28 cellular contexts compared by ENCODE assay signal in the genomic region with DNA sequence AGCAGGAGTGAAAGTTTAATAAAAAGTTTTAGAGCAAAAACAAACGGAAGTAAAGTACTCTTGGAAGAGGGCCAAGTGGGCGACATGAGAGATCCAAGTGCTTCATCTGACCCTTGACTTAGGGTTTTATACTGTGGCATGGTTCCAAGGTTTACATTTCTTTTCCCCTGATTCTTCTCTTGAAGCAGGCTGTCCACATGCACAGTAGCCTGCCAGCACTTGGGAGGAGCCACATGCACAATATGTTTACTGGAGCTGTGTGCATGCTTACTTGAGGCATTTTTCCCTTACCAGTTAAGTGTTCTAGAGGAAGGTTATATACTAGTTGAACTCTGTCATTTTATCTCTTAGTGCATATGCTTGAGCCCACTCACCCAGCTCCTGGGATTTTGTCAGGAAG.
A peak's percentile ranks its signal among the peaks of the same experiment; 100 is the strongest.
DNase-seq lines count a peak whose midpoint lies in the region; ATAC-seq and TF ChIP-seq lines count a peak whose summit lies in the region.
"Had no signal": no experiment of that assay in that cellular context is flagged by ENCODE, and none has a peak within 500 bp of the region (broad histone marks: within the 10 kb centered on the region; RNA-seq: fewer than 3 reads in every experiment).

No MANE protein-coding gene starts in this region.

- CTCF ChIA-PET in GM10248 (lab: Yijun Ruan, JAX), result no interaction called here

- ATAC-seq in upper lobe of right lung (peak; percentile 15), HG02623 (IDR thresholded peaks at IDR 0.05; ENCODE audit: unreplicated experiment) (no peak), GM18502 (IDR thresholded peaks at IDR 0.05; ENCODE audit: poor library complexity, unreplicated experiment) (no peak)

- H3K27ac ChIP-seq in upper lobe of right lung, result no peak overlapping the region
- H3K27ac ChIP-seq: 22Rv1; BLaER1 treated with 17β-estradiol and CSF1 and Interleukin-3, amounts not matched to agents 10 nM and 100 nM; HL-60; KMS-11; PC-9; RWPE1 had no signal

- no peak for TF ChIP-seq CTCF in upper lobe of right lung (IDR thresholded peaks at IDR 0.05)
- TF ChIP-seq CTCF in GM10248 (IDR thresholded peaks at IDR 0.05; ENCODE audit: control extremely low read depth, extremely low read depth, low read depth, missing control alignments), result no peak

- DNase-seq in NCI-H1105 treated with DMSO at 0.1 percent for 48 hours (lab: John Stamatoyannopoulos, UW) (peak; percentile 28), NCI-H1105 (lab: John Stamatoyannopoulos, UW) (no peak), adipocyte (ENCODE audit: low read depth) (peak; percentile 21), iris pigment epithelial cell (ENCODE audit: low read depth) (peak; percentile 47), upper lobe of right lung (no peak), GM10248 (ENCODE audit: extremely low spot score) (no peak)
- DNase-seq: ACHN; Caco-2; CD4-positive, alpha-beta memory T cell; DMS 273 treated with DMSO at 0.1 percent for 48 hours; DND-41; GOT3; HCEC 1CT; NCI-H1417 treated with DMSO at 0.1 percent for 48 hours; NCI-H187 treated with DMSO at 0.1 percent for 48 hours; NCI-H2107; NCI-H2227 treated with DMSO at 0.1 percent for 48 hours; NCI-H510A; PC-9; SIG-M5; SK-N-SH had no signal

- intact Hi-C loops in upper lobe of right lung (cut with DNase I), result no loop called here

- H3K9ac ChIP-seq in adipocyte (ENCODE audit: low read length), result no peak overlapping the region
- H3K9ac ChIP-seq: BLaER1 treated with 17β-estradiol and CSF1 and Interleukin-3, amounts not matched to agents 10 nM and 100 nM; KMS-11; SK-N-SH had no signal

- H3K9me3 ChIP-seq in adipocyte (ENCODE audit: control insufficient read depth, low read length) (peaks cover 7% of the 10 kb centered on the region), upper lobe of right lung (no peaks in the 10 kb centered on the region)
- H3K9me3 ChIP-seq: Caco-2, SK-N-SH had no signal

- H3K36me3 ChIP-seq in adipocyte (ENCODE audit: control insufficient read depth, insufficient read depth, low read length, severe bottlenecking), result no peaks in the 10 kb centered on the region
- H3K36me3 ChIP-seq in upper lobe of right lung, result no peaks in the 10 kb centered on the region
- H3K36me3 ChIP-seq: BLaER1 treated with 17β-estradiol and CSF1 and Interleukin-3, amounts not matched to agents 10 nM and 100 nM had no signal

- H3K4me3 ChIP-seq in adipocyte (ENCODE audit: low read length) (no peak overlapping the region), upper lobe of right lung (no peak overlapping the region)
- H3K4me3 ChIP-seq: BLaER1 treated with 17β-estradiol and CSF1 and Interleukin-3, amounts not matched to agents 10 nM and 100 nM; PC-9 had no signal

- POLR2A ChIA-PET in GM10248 (lab: Yijun Ruan, JAX), result no interaction called here

- H3K27me3 ChIP-seq in adipocyte (replicated peaks; ENCODE audit: control insufficient read depth, insufficient read depth, low read length) (no peaks in the 10 kb centered on the region), upper lobe of right lung (no peaks in the 10 kb centered on the region)
- H3K27me3 ChIP-seq: BLaER1 treated with 17β-estradiol and CSF1 and Interleukin-3, amounts not matched to agents 10 nM and 100 nM had no signal

- H3K4me1 ChIP-seq in adipocyte (ENCODE audit: control insufficient read depth, insufficient read depth, low read length) (peaks cover 11% of the 10 kb centered on the region), upper lobe of right lung (no peaks in the 10 kb centered on the region)
- H3K4me1 ChIP-seq: BLaER1 treated with 17β-estradiol and CSF1 and Interleukin-3, amounts not matched to agents 10 nM and 100 nM; Caco-2 had no signal

Comparison
In these comparisons a context has a peak if more than half of its experiments do, and no peak if none do; other contexts are left out.
1. DNase-seq: peak in NCI-H1105 treated with DMSO at 0.1 percent for 48 hours (single experiment), adipocyte (single experiment) and iris pigment epithelial cell (single experiment); none in NCI-H1105 (single experiment), upper lobe of right lung (single experiment) and GM10248 (single experiment).